ENCODE assay signal across 1 cellular context in genomic region chr13:23778879-23779278, GRCh38.
TF ChIP-seq lines count a peak whose summit lies in the region.

No MANE protein-coding gene starts in this region.

TF ChIP-seq in HepG2, 621 proteins besides CTCF, POLR2A, EP300 and RAD21 (continued from another document and continues in another):
- TF ChIP-seq AHDC1 (CRISPR knock-in tag; IDR thresholded peaks at IDR 0.05; ENCODE audit: borderline replicate concordance) (peak; percentile 79; the same call in 1 of the 2 replicates), NONO (IDR thresholded peaks at IDR 0.05) (no peak), NONO (CRISPR knock-in tag; conservative IDR thresholded peaks at IDR 0.05) (no peak), MBD4 (IDR thresholded peaks at IDR 0.05; ENCODE audit: borderline replicate concordance, low read length) (no peak), ZNF577 (CRISPR knock-in tag; IDR thresholded peaks at IDR 0.05; ENCODE audit: borderline replicate concordance, low read depth) (no peak), NR2F1 (CRISPR knock-in tag; IDR thresholded peaks at IDR 0.05) (peak in 1 of 2 experiments; percentile 77; a peak in 2 of 4 replicates), HNF4A (CRISPR knock-in tag; IDR thresholded peaks at IDR 0.05) (peak; percentile 52), ZFP62 (CRISPR knock-in tag; IDR thresholded peaks at IDR 0.05) (no peak), CHD4 (IDR thresholded peaks at IDR 0.05; ENCODE audit: borderline replicate concordance, low read length) (no peak), TOPORS (CRISPR knock-in tag; IDR thresholded peaks at IDR 0.05) (no peak), THAP9 (CRISPR knock-in tag; IDR thresholded peaks at IDR 0.05; ENCODE audit: borderline replicate concordance) (no peak), GRHL1 (CRISPR knock-in tag; conservative IDR thresholded peaks at IDR 0.05) (no peak), MXI1 (IDR thresholded peaks at IDR 0.05; ENCODE audit: borderline replicate concordance, low read depth, low read length) (no peak), FOXA3 (CRISPR knock-in tag; IDR thresholded peaks at IDR 0.05) (peak; percentile 53; the same call in 1 of the 2 replicates), TMF1 (CRISPR knock-in tag; IDR thresholded peaks at IDR 0.05; ENCODE audit: low read depth) (no peak), KLF16 (CRISPR knock-in tag; IDR thresholded peaks at IDR 0.05) (no peak), CEBPZ (IDR thresholded peaks at IDR 0.05; ENCODE audit: low read length) (no peak), ZMAT3 (CRISPR knock-in tag; conservative IDR thresholded peaks at IDR 0.05) (no peak), ZNF597 (CRISPR knock-in tag; IDR thresholded peaks at IDR 0.05) (no peak), ELF1 (CRISPR knock-in tag; IDR thresholded peaks at IDR 0.05) (no peak), ZNF329 (CRISPR knock-in tag; IDR thresholded peaks at IDR 0.05; ENCODE audit: low read depth) (no peak), RORA (CRISPR knock-in tag; IDR thresholded peaks at IDR 0.05) (no peak), REPIN1 (CRISPR knock-in tag; IDR thresholded peaks at IDR 0.05; ENCODE audit: borderline replicate concordance, low read depth) (no peak), ZNF296 (CRISPR knock-in tag; conservative IDR thresholded peaks at IDR 0.05) (no peak), ZNF431 (CRISPR knock-in tag; IDR thresholded peaks at IDR 0.05; ENCODE audit: borderline replicate concordance, low read depth) (no peak), KLF13 (CRISPR knock-in tag; IDR thresholded peaks at IDR 0.05) (no peak), ZBTB4 (CRISPR knock-in tag; IDR thresholded peaks at IDR 0.05; ENCODE audit: borderline replicate concordance) (no peak), ZFP36L1 (CRISPR knock-in tag; IDR thresholded peaks at IDR 0.05) (no peak), PHF5A (CRISPR knock-in tag; IDR thresholded peaks at IDR 0.05; ENCODE audit: low read depth, unreplicated experiment) (no peak), ZNF747 (CRISPR knock-in tag; IDR thresholded peaks at IDR 0.05; ENCODE audit: borderline replicate concordance) (no peak), NFRKB (IDR thresholded peaks at IDR 0.05) (no peak), ZNF777 (CRISPR knock-in tag; IDR thresholded peaks at IDR 0.05) (no peak), ATF4 (CRISPR knock-in tag; IDR thresholded peaks at IDR 0.05) (0 out of 4 replicates have a peak, but pooled peaks of 1 of the 2 experiments have one; percentile 50), ZNF567 (CRISPR knock-in tag; IDR thresholded peaks at IDR 0.05; ENCODE audit: borderline replicate concordance) (no peak), ZC3H4 (CRISPR knock-in tag; IDR thresholded peaks at IDR 0.05; ENCODE audit: borderline replicate concordance) (no peak), ZXDC (CRISPR knock-in tag; IDR thresholded peaks at IDR 0.05) (no peak), FOXK2 (IDR thresholded peaks at IDR 0.05) (peak; percentile 64), SALL2 (CRISPR knock-in tag; IDR thresholded peaks at IDR 0.05) (no peak), NR2F2 (IDR thresholded peaks at IDR 0.05; ENCODE audit: borderline replicate concordance, low read depth) (0 out of 2 replicates have a peak, but pooled peaks have one; percentile 41), ZNF768 (CRISPR knock-in tag; IDR thresholded peaks at IDR 0.05) (no peak)
